ENCODE assay signal across 15 cellular contexts in the genomic region with DNA sequence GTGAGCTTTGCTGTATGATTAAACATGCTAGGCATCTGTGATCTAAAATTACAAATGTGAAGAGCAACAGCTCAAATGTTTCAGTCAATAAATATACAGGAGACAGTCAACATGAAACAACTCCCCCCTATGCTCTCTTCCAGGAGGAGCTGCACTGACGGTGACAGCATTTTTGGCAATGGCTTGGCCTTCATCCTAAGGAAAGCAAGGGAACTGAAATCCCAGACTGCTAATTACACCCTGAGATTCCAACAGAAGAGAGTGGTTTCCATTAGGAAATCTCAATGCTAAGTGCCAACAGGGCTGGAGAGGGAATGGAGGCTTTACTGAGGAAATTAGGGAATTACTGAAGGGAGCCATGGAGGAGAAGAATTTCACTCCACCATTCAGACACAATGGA. TPM values are rescaled to one million over a fixed set of nuclear protein-coding genes. Genes with fewer than 3 reads are reported as not detected.
DNase-seq lines count a peak whose midpoint lies in the region; ATAC-seq and TF ChIP-seq lines count a peak whose summit lies in the region.
"Had no signal": no experiment of that assay in that cellular context is flagged by ENCODE, and none has a peak within 500 bp of the region (broad histone marks: within the 10 kb centered on the region; RNA-seq: fewer than 3 reads in every experiment).

No MANE protein-coding gene starts in this region.

- H3K4ac ChIP-seq in IMR-90 (ENCODE audit: low read depth, low read length): no peak overlapping the region

- no peak for TF ChIP-seq EP300 in SK-N-SH (IDR thresholded peaks at IDR 0.05; ENCODE audit: borderline replicate concordance in 1 of 2, low read depth in 1 of 2, low read length in 1 of 2)

- no peak overlapping the region for H3K56ac ChIP-seq in IMR-90 (ENCODE audit: extremely low read depth, insufficient read depth, low read length)

- no peak overlapping the region for H2BK5ac ChIP-seq in IMR-90 (ENCODE audit: low read depth, low read length, poor library complexity, severe bottlenecking)

- H2AK5ac ChIP-seq in IMR-90 (ENCODE audit: low read depth, low read length): peak overlapping the region; percentile 43; the same call in 1 of the 2 replicates

- dilution Hi-C loops in IMR-90 (cut with HindIII; ENCODE audit: low sequenced_read_pairs, unreplicated experiment): no loop called here

- 0 out of 2 replicates have a peak overlapping the region, but pooled peaks have one; percentile 2 for H3K14ac ChIP-seq in IMR-90 (replicated peaks; ENCODE audit: low read depth, low read length)

- H3K4me2 ChIP-seq in SK-N-SH (peak overlapping the region; percentile 52; the same call in 1 of the 2 replicates), IMR-90 (ENCODE audit: low read depth, low read length) (no peak overlapping the region)

- no peak overlapping the region for H3K18ac ChIP-seq in IMR-90 (ENCODE audit: low read depth, low read length)

- H3K79me1 ChIP-seq in IMR-90 (ENCODE audit: low read depth in 1 of 2, low read length in 2 of 2): no peaks in the 10 kb centered on the region

- H3K9me2 ChIP-seq in SK-N-SH: no peaks in the 10 kb centered on the region

- intact Hi-C loops in IMR-90 (cut with micrococcal nuclease): no loop called here

- H4K91ac ChIP-seq in IMR-90 (ENCODE audit: insufficient read depth, low read depth, low read length): no peak overlapping the region

- CTCF ChIA-PET in SK-N-SH (lab: Yijun Ruan, JAX): no interaction called here
- CTCF ChIA-PET in IMR-90 (lab: Yijun Ruan, JAX): no interaction called here

- no peak for DNase-seq in SK-N-SH
- DNase-seq in IMR-90: no peak
- DNase-seq in cerebellum (ENCODE audit: low spot score): peak; percentile 51
- DNase-seq in SKM-1 treated with dmso at 0.1 percent for 144 hours (lab: John Stamatoyannopoulos, UW; ENCODE audit: unreplicated experiment): no peak
- DNase-seq in AG08396 (ENCODE audit: low spot score): no peak
- DNase-seq: CD4-positive, alpha-beta T cell; DMS153; DMS79 treated with DMSO at 0.1 percent for 48 hours; GF-D8; KBM-7 had no signal

- H3K27ac ChIP-seq in SK-N-SH (ENCODE audit: low read depth in 2 of 2, low read length in 1 of 2) (peak overlapping the region in 1 of 2 experiments; percentile 84; a peak in 2 of 4 replicates), IMR-90 (ENCODE audit: insufficient read depth, low read length) (no peak overlapping the region)
- H3K27ac ChIP-seq: 22Rv1 had no signal

- H2BK120ac ChIP-seq in IMR-90 (ENCODE audit: low read depth, low read length): no peak overlapping the region

- TF ChIP-seq POLR2A in IMR-90 (IDR thresholded peaks at IDR 0.05; ENCODE audit: low read depth, low read length): no peak

- in situ Hi-C loops in IMR-90 (cut with MboI; ENCODE audit: low sequenced_read_pairs): no loop called here

- peaks cover 0 to 15% of the 10 kb centered on the region in 2 experiments; a peak in 2 of 4 replicates for H3K4me1 ChIP-seq in SK-N-SH (ENCODE audit: control insufficient read depth in 1 of 2, insufficient read depth in 2 of 2, low read depth in 1 of 2, low read length in 1 of 2)
- H3K4me1 ChIP-seq in IMR-90 (ENCODE audit: control insufficient read depth, insufficient read depth, low read length): peaks cover 15% of the 10 kb centered on the region

- H3K79me2 ChIP-seq in SK-N-SH (ENCODE audit: insufficient read depth): no peaks in the 10 kb centered on the region

- POLR2A ChIA-PET in SK-N-SH (lab: Yijun Ruan, JAX) (no interaction called here), IMR-90 (lab: Charles Lee; ENCODE audit: unreplicated experiment) (no interaction called here)

- H3K27me3 ChIP-seq in SK-N-SH (ENCODE audit: insufficient read depth): no peaks in the 10 kb centered on the region
- peaks cover 21% of the 10 kb centered on the region for H3K27me3 ChIP-seq in IMR-90 (ENCODE audit: control insufficient read depth, insufficient read depth, low read length)

- 0 out of 2 replicates have a peak overlapping the region, but pooled peaks have one; percentile 45 for H2AFZ ChIP-seq in SK-N-SH (ENCODE audit: low read depth)
- no peak overlapping the region for H2AFZ ChIP-seq in IMR-90 (replicated peaks; ENCODE audit: low read length, poor library complexity)

- H3K4me3 ChIP-seq in SK-N-SH (ENCODE audit: low read depth in 2 of 2, low read length in 1 of 2) (no peak overlapping the region), IMR-90 (ENCODE audit: insufficient read depth, low read depth, low read length) (no peak overlapping the region)

- H4K20me1 ChIP-seq in SK-N-SH (ENCODE audit: insufficient read depth) (no peaks in the 10 kb centered on the region), IMR-90 (ENCODE audit: insufficient read depth, low read length) (peaks cover 13% of the 10 kb centered on the region)

- ATAC-seq in SK-N-SH treated with all-trans-retinoic acid at 6 μM for 48 hours (no peak), IMR-90 (ENCODE audit: low read depth) (no peak), HG03565 (IDR thresholded peaks at IDR 0.05; ENCODE audit: unreplicated experiment) (no peak)
- ATAC-seq: HCT116 had no signal

- no peak overlapping the region for H3K23ac ChIP-seq in IMR-90 (ENCODE audit: low read depth, low read length)

- TF ChIP-seq RAD21 in SK-N-SH (IDR thresholded peaks at IDR 0.05; ENCODE audit: low read length): no peak
- TF ChIP-seq RAD21 in IMR-90 (IDR thresholded peaks at IDR 0.05; ENCODE audit: low read length): no peak

- no peak overlapping the region for H2AK9ac ChIP-seq in IMR-90 (replicated peaks; ENCODE audit: low read depth, low read length, poor library complexity)

- no peak overlapping the region for H2BK20ac ChIP-seq in IMR-90 (ENCODE audit: low read depth, low read length)

- no TSS peak for BruUV-seq in IMR-90 (replicated peaks; lab: Mats Ljungman, UMichigan)

- H3K36me3 ChIP-seq in SK-N-SH (replicated peaks in 1 of 2; ENCODE audit: control insufficient read depth in 1 of 2, insufficient read depth in 2 of 2, low read length in 1 of 2): no peaks in the 10 kb centered on the region
- no peaks in the 10 kb centered on the region for H3K36me3 ChIP-seq in IMR-90 (ENCODE audit: control insufficient read depth, insufficient read depth, low read length)

- TF ChIP-seq CTCF in SK-N-SH (IDR thresholded peaks at IDR 0.05) (no peak), IMR-90 (conservative IDR thresholded peaks at IDR 0.05; ENCODE audit: low read depth, low read length) (no peak)

- no peak overlapping the region for H4K8ac ChIP-seq in IMR-90 (ENCODE audit: low read depth in 2 of 2, low read length in 2 of 2)

- H3K9ac ChIP-seq in SK-N-SH: peak overlapping the region; percentile 44; the same call in 1 of the 2 replicates
- no peak overlapping the region for H3K9ac ChIP-seq in IMR-90 (ENCODE audit: low read depth, low read length)

- H2BK15ac ChIP-seq in IMR-90 (ENCODE audit: low read depth, low read length): no peak overlapping the region

- no peak overlapping the region for H4K5ac ChIP-seq in IMR-90 (ENCODE audit: low read depth, low read length)

- 50% methylated on average over 1 of the region's 1 CpG for WGBS in SK-N-SH (ENCODE audit: low lambda C conversion rate)
- no CpG with 5 or more reads among the region's 1 CpG for WGBS in IMR-90 (ENCODE audit: extremely low coverage in 2 of 2, insufficient read length in 1 of 2), 2 experiments

- H3K9me1 ChIP-seq in IMR-90 (ENCODE audit: insufficient read depth, low read length): peaks cover 14% of the 10 kb centered on the region

- no peaks in the 10 kb centered on the region for H3K9me3 ChIP-seq in SK-N-SH
- H3K9me3 ChIP-seq in IMR-90 (ENCODE audit: control insufficient read depth, insufficient read depth, low read length): no peaks in the 10 kb centered on the region

- H3F3A ChIP-seq in SK-N-SH (replicated peaks; ENCODE audit: insufficient read depth): peaks cover 34% of the 10 kb centered on the region

TF ChIP-seq in SK-N-SH, 30 proteins besides CTCF, POLR2A, EP300 and RAD21:
- TF ChIP-seq TCF12 (IDR thresholded peaks at IDR 0.05) (no peak), FOSL2 (IDR thresholded peaks at IDR 0.05; ENCODE audit: borderline replicate concordance, low read depth) (no peak), NRF1 (IDR thresholded peaks at IDR 0.05; ENCODE audit: low read depth, low read length) (no peak), FOXJ3 (CRISPR knock-in tag; IDR thresholded peaks at IDR 0.05) (no peak)

TF ChIP-seq in SK-N-SH treated with all-trans-retinoic acid at 6 μM for 48 hours, 23 proteins besides CTCF, POLR2A, EP300 and RAD21 (continues in another document):
- TF ChIP-seq, protein P1, sequence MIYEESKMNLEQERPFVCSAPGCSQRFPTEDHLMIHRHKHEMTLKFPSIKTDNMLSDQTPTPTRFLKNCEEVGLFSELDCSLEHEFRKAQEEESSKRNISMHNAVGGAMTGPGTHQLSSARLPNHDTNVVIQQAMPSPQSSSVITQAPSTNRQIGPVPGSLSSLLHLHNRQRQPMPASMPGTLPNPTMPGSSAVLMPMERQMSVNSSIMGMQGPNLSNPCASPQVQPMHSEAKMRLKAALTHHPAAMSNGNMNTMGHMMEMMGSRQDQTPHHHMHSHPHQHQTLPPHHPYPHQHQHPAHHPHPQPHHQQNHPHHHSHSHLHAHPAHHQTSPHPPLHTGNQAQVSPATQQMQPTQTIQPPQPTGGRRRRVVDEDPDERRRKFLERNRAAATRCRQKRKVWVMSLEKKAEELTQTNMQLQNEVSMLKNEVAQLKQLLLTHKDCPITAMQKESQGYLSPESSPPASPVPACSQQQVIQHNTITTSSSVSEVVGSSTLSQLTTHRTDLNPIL (CRISPR knock-in tag; IDR thresholded peaks at IDR 0.05; ENCODE audit: low read depth): no peak
- TF ChIP-seq TOX (CRISPR knock-in tag; IDR thresholded peaks at IDR 0.05; ENCODE audit: borderline replicate concordance): no peak
- TF ChIP-seq ESRRG (CRISPR knock-in tag; IDR thresholded peaks at IDR 0.05): no peak

TF ChIP-seq in IMR-90, 13 proteins besides CTCF, POLR2A, EP300 and RAD21:
- TF ChIP-seq, protein P2, sequence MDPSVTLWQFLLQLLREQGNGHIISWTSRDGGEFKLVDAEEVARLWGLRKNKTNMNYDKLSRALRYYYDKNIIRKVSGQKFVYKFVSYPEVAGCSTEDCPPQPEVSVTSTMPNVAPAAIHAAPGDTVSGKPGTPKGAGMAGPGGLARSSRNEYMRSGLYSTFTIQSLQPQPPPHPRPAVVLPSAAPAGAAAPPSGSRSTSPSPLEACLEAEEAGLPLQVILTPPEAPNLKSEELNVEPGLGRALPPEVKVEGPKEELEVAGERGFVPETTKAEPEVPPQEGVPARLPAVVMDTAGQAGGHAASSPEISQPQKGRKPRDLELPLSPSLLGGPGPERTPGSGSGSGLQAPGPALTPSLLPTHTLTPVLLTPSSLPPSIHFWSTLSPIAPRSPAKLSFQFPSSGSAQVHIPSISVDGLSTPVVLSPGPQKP (IDR thresholded peaks at IDR 0.05; ENCODE audit: borderline replicate concordance, low read depth, low read length): no peak
- no peak for TF ChIP-seq RCOR1 (IDR thresholded peaks at IDR 0.05; ENCODE audit: insufficient replicate concordance, low read length)

RNA-seq across cellular contexts. Expression of a gene that starts 51.4 kb away (rescaled TPM):
- 4.4 and 5.1 TPM in 2 replicates for polyA plus RNA-seq in SK-N-SH (2012; rRNA removed)
- 3.8 and 3.9 TPM in 2 replicates for polyA plus RNA-seq in SK-N-SH (2012; cell fraction: cytosol; rRNA removed)
- polyA plus RNA-seq in SK-N-SH (2012; cell fraction: nucleus; rRNA removed): 15.3 and 16.8 TPM in 2 replicates
- 11.7 and 15.1 TPM in 2 replicates for total RNA-seq in IMR-90 (2012; rRNA removed)
- 5.1 and 6.3 TPM in 2 replicates for polyA plus RNA-seq in IMR-90 (2012; rRNA removed)
- 3.2 and 4.4 TPM in 2 replicates for polyA plus RNA-seq in IMR-90 (2012; cell fraction: cytosol; rRNA removed)
- 9.7 and 18.9 TPM in 2 replicates for polyA plus RNA-seq in IMR-90 (2012; cell fraction: nucleus; rRNA removed; ENCODE audit: low replicate concordance)
- total RNA-seq in cerebellum: 60.4 TPM
- total RNA-seq: B cell had no signal
